32 cellular contexts compared by ENCODE assay signal in the genomic region with DNA sequence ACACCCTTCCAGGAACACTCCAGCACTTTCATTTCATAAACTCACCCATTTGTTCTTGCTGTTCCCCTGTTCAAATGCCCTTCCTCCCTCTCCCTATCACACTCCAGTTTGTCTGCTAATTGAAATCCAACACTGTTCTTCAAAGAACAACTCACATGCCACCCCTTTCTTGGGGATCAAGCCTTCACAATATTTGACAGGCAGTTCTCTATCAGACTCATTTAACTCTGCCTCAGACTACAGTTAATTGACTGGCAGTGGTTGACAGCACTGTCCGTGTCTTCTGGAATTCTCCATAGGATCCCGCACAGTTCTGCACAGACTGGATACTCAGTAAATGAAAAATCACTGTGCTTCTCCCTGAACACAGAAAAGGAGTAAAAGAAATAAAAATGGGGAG.
"Had no signal": no experiment of that assay in that cellular context is flagged by ENCODE, and none has a peak within 500 bp of the region (broad histone marks: within the 10 kb centered on the region; RNA-seq: fewer than 3 reads in every experiment).

No MANE protein-coding gene starts in this region.

- H3K27ac ChIP-seq: adrenal gland, ascending aorta, body of pancreas, brain microvascular endothelial cell, breast epithelium, cardiac muscle cell had no signal

- H3K36me3 ChIP-seq: adrenal gland, ascending aorta, brain microvascular endothelial cell, breast epithelium, cardiac muscle cell had no signal

- H3K4me3 ChIP-seq: adrenal gland, ascending aorta, body of pancreas, breast epithelium, cardiac muscle cell had no signal

- H3K4me1 ChIP-seq: adrenal gland, ascending aorta, body of pancreas, breast epithelium had no signal

- FAIRE-seq: astrocyte, bronchial epithelial cell had no signal

- DNase-seq: activated effector memory CD4-positive, alpha-beta T cell treated with anti-CD3 and anti-CD28 coated beads, Interleukin-2, amount 50 U/mL, for 16 hours; activated effector memory CD4-positive, alpha-beta T cell treated with Interleukin-2 at 50 U/mL for 16 hours; activated gamma-delta T cell; activated gamma-delta T cell treated with Interleukin-2 at 50 U/mL for 16 hours; activated naive CD4-positive, alpha-beta T cell; activated naive CD4-positive, alpha-beta T cell treated with anti-CD3 and anti-CD28 coated beads for 36 hours; activated naive CD4-positive, alpha-beta T cell treated with anti-CD3 and anti-CD28 coated beads, Interleukin-2, amount 10 ng/mL, durations not matched to agents 7 days and 5 days; activated naive CD4-positive, alpha-beta T cell treated with anti-CD3 and anti-CD28 coated beads, Interleukin-2, amount 50 U/mL, for 16 hours; activated naive CD4-positive, alpha-beta T cell treated with Interleukin-2 at 50 U/mL for 16 hours; activated naive CD8-positive, alpha-beta T cell treated with anti-CD3 and anti-CD28 coated beads for 36 hours; activated naive CD8-positive, alpha-beta T cell treated with anti-CD3 and anti-CD28 coated beads, Interleukin-2, amount 10 ng/mL, durations not matched to agents 7 days and 5 days; activated naive CD8-positive, alpha-beta T cell treated with anti-CD3 and anti-CD28 coated beads, Interleukin-2, amount 50 U/mL, for 24 hours; activated T-cell treated with anti-CD3 and anti-CD28 coated beads, Interleukin-2, amount 50 U/mL, for 1 hour; activated T-cell treated with anti-CD3 and anti-CD28 coated beads, Interleukin-2, amount 50 U/mL, for 24 hours; activated T-cell treated with anti-CD3 and anti-CD28 coated beads, Interleukin-2, amount 50 U/mL, for 4 hours; activated T-cell treated with anti-CD3 and anti-CD28 coated beads, Interleukin-2, amount 50 U/mL, for 48 hours; activated T-cell treated with anti-CD3 and anti-CD28 coated beads, Interleukin-2, amount 50 U/mL, for 72 hours; adrenal gland; amniotic stem cell; amygdala; anterior cingulate cortex; aorta; body of pancreas; brain microvascular endothelial cell; caudate nucleus; central memory CD4-positive, alpha-beta T cell; cerebellar nuclear complex had no signal

- H3K9me3 ChIP-seq: adrenal gland, ascending aorta, body of pancreas, breast epithelium had no signal

- H3K27me3 ChIP-seq: adrenal gland, ascending aorta, body of pancreas, brain microvascular endothelial cell, breast epithelium, cardiac muscle cell had no signal
